ENCODE assay signal across 1 cellular context in the genomic region with DNA sequence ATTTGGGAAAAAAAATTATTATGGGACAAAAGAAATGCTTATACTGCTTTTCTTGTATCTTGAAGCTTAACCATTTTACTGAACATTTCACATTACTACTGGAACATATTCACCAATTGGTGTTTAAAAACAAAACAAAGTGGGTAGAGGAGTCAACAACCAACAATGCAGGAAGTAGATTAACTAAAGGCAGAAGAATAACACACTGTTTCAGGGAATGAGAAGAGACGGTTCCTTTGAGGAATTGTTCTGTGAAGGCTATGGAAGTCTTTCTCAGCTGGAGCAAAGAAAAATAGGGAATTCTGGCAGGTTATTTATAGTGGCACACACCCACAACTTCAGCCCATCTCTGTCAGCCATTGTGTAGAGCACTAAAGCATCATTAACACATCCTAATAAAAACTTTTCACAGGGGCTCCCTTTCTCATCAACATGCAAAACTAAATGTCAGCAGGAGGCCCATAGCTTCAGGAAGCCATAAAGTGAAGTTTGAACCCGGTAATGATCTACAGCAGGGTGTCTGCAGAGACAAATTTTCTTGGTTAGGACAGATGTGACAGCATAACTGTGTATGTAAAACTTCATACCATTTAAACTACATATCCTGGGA.
TF ChIP-seq lines count a peak whose summit lies in the region.

No MANE protein-coding gene starts in this region.

TF ChIP-seq in A549, 52 proteins besides CTCF, POLR2A, EP300 and RAD21 (continued from another document):
- TF ChIP-seq, protein P1, sequence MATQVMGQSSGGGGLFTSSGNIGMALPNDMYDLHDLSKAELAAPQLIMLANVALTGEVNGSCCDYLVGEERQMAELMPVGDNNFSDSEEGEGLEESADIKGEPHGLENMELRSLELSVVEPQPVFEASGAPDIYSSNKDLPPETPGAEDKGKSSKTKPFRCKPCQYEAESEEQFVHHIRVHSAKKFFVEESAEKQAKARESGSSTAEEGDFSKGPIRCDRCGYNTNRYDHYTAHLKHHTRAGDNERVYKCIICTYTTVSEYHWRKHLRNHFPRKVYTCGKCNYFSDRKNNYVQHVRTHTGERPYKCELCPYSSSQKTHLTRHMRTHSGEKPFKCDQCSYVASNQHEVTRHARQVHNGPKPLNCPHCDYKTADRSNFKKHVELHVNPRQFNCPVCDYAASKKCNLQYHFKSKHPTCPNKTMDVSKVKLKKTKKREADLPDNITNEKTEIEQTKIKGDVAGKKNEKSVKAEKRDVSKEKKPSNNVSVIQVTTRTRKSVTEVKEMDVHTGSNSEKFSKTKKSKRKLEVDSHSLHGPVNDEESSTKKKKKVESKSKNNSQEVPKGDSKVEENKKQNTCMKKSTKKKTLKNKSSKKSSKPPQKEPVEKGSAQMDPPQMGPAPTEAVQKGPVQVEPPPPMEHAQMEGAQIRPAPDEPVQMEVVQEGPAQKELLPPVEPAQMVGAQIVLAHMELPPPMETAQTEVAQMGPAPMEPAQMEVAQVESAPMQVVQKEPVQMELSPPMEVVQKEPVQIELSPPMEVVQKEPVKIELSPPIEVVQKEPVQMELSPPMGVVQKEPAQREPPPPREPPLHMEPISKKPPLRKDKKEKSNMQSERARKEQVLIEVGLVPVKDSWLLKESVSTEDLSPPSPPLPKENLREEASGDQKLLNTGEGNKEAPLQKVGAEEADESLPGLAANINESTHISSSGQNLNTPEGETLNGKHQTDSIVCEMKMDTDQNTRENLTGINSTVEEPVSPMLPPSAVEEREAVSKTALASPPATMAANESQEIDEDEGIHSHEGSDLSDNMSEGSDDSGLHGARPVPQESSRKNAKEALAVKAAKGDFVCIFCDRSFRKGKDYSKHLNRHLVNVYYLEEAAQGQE (IDR thresholded peaks at IDR 0.05): no peak
- TF ChIP-seq NFE2L2 (conservative IDR thresholded peaks at IDR 0.05; ENCODE audit: low read length) (no peak), MAFK (IDR thresholded peaks at IDR 0.05; ENCODE audit: partially characterized antibody) (no peak), HEYL (CRISPR knock-in tag; IDR thresholded peaks at IDR 0.05) (no peak), SREBF2 (IDR thresholded peaks at IDR 0.05) (no peak), FOSL2 (IDR thresholded peaks at IDR 0.05) (no peak), FOSL2 (CRISPR knock-in tag; IDR thresholded peaks at IDR 0.05) (no peak), NPAS2 (CRISPR knock-in tag; IDR thresholded peaks at IDR 0.05; ENCODE audit: borderline replicate concordance) (no peak), ESRRA (IDR thresholded peaks at IDR 0.05; ENCODE audit: borderline replicate concordance, low read length) (no peak), HOXA7 (CRISPR knock-in tag; IDR thresholded peaks at IDR 0.05) (no peak), ZSCAN20 (CRISPR knock-in tag; IDR thresholded peaks at IDR 0.05) (no peak)
- TF ChIP-seq, protein P2, sequence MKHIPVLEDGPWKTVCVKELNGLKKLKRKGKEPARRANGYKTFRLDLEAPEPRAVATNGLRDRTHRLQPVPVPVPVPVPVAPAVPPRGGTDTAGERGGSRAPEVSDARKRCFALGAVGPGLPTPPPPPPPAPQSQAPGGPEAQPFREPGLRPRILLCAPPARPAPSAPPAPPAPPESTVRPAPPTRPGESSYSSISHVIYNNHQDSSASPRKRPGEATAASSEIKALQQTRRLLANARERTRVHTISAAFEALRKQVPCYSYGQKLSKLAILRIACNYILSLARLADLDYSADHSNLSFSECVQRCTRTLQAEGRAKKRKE (CRISPR knock-in tag; IDR thresholded peaks at IDR 0.05; ENCODE audit: low read depth): no peak
